27 cellular contexts compared by ENCODE assay signal in genomic region chr6:153218184-153218792, GRCh38.
"Had no signal": no experiment of that assay in that cellular context is flagged by ENCODE, and none has a peak within 500 bp of the region (broad histone marks: within the 10 kb centered on the region; RNA-seq: fewer than 3 reads in every experiment).

No MANE protein-coding gene starts in this region.

- H3K9me3 ChIP-seq: stomach, suprapubic skin, testis, thoracic aorta, thyroid gland, tibial artery, tibial nerve, transverse colon, upper lobe of left lung, upper lobe of right lung, uterus, vagina had no signal

- H3K4me1 ChIP-seq: stomach, suprapubic skin, testis, thyroid gland, tibial nerve, transverse colon, upper lobe of left lung, upper lobe of right lung, uterus, vagina had no signal

- FAIRE-seq: urothelium cell line had no signal

- DNase-seq: stimulated activated CD4-positive, alpha-beta T cell treated with anti-CD3 and anti-CD28 coated beads, Interleukin-2, amount 100 ng/mL, for 48 hours; stimulated activated CD4-positive, alpha-beta T cell treated with anti-CD3 and anti-CD28 coated beads, Interleukin-4, amount 100 ng/mL, for 1 hour; stimulated activated CD4-positive, alpha-beta T cell treated with anti-CD3 and anti-CD28 coated beads, Interleukin-4, amount 100 ng/mL, for 24 hours; stimulated activated CD4-positive, alpha-beta T cell treated with anti-CD3 and anti-CD28 coated beads, Interleukin-4, amount 100 ng/mL, for 4 hours; stimulated activated CD8-positive, alpha-beta memory T cell treated with anti-CD3 and anti-CD28 coated beads, Interleukin-4, amount 100 ng/mL, for 48 hours; stimulated activated naive B cell treated with anti-CD40 and anti-IgM and Interleukin-4, amounts not matched to agents 10 μg/mL and 1 μg/mL and 100 μg/mL, for 72 hours; stimulated activated naive CD4-positive, alpha-beta T cell; stimulated activated naive CD4-positive, alpha-beta T cell treated with Interleukin-2 at 50 U/mL for 16 hours; stimulated activated naive CD8-positive, alpha-beta T cell treated with anti-CD3 and anti-CD28 coated beads, Interleukin-15, amount 100 ng/mL, for 72 hours; stimulated activated naive CD8-positive, alpha-beta T cell treated with anti-CD3 and anti-CD28 coated beads, Interleukin-15, Interleukin-2, amounts not matched to agents 100 U/mL and 50 U/mL, for 24 hours; stomach; substantia nigra; testis; thyroid gland; tibial artery; transverse colon; trophoblast cell; upper lobe of left lung; upper lobe of right lung; uterus had no signal

- H3K4me3 ChIP-seq: stomach, suprapubic skin, testis, thoracic aorta, thyroid gland, tibial artery, tibial nerve, transverse colon, upper lobe of left lung, upper lobe of right lung, uterus, vagina had no signal

- H3K27ac ChIP-seq: stomach, suprapubic skin, testis, thoracic aorta, thyroid gland, tibial artery, tibial nerve, transverse colon, upper lobe of left lung, upper lobe of right lung, uterus, vagina had no signal

- ATAC-seq: stimulated activated effector memory CD8-positive, alpha-beta T cell treated with anti-CD3 and anti-CD28 coated beads, Interleukin-12 subunit alpha, Interleukin-12 subunit beta, amount 100 ng/mL, for 72 hours; stimulated activated memory B cell treated with anti-CD40 and anti-IgM and Interleukin-4, amounts not matched to agents 10 μg/mL and 1 μg/mL and 100 μg/mL, for 72 hours; stimulated activated naive B cell treated with anti-CD40 and anti-IgM and Interleukin-4, amounts not matched to agents 10 μg/mL and 1 μg/mL and 100 μg/mL, for 72 hours; stimulated activated naive CD8-positive, alpha-beta T cell treated with anti-CD3 and anti-CD28 coated beads, Interleukin-15, amount 100 ng/mL, for 72 hours; stimulated activated naive CD8-positive, alpha-beta T cell treated with anti-CD3 and anti-CD28 coated beads, Interleukin-15, Interleukin-2, amounts not matched to agents 100 U/mL and 50 U/mL, for 24 hours; upper lobe of right lung had no signal

- H3K36me3 ChIP-seq: stomach, suprapubic skin, thoracic aorta, thyroid gland, tibial artery, tibial nerve, transverse colon, upper lobe of left lung, upper lobe of right lung, uterus, vagina had no signal

- H3K27me3 ChIP-seq: stomach, suprapubic skin, testis, thyroid gland, tibial artery, tibial nerve, transverse colon, upper lobe of left lung, upper lobe of right lung, uterus, vagina had no signal
